28 cellular contexts compared by ENCODE assay signal in genomic region chr15:71409541-71409940, GRCh38.
DNase-seq lines count a peak whose midpoint lies in the region; ATAC-seq and TF ChIP-seq lines count a peak whose summit lies in the region.
"Had no signal": no experiment of that assay in that cellular context is flagged by ENCODE, and none has a peak within 500 bp of the region (broad histone marks: within the 10 kb centered on the region; RNA-seq: fewer than 3 reads in every experiment).

No MANE protein-coding gene starts in this region.

- H4K20me1 ChIP-seq in HCT116 (ENCODE audit: insufficient read depth) (no peaks in the 10 kb centered on the region), OCI-LY7 (ENCODE audit: insufficient read depth, low read length) (no peaks in the 10 kb centered on the region)

- TF ChIP-seq RAD21 in HCT116 (IDR thresholded peaks at IDR 0.05; ENCODE audit: low read depth): no peak

- H3K36me3 ChIP-seq in HCT116 (ENCODE audit: control insufficient read depth in 1 of 2, insufficient read depth in 2 of 2, low read length in 2 of 2): no peaks in the 10 kb centered on the region
- no peaks in the 10 kb centered on the region for H3K36me3 ChIP-seq in OCI-LY7 (ENCODE audit: insufficient read depth, low read length)
- H3K36me3 ChIP-seq: heart left ventricle, suprapubic skin, uterus had no signal

- no peaks in the 10 kb centered on the region for H3K27me3 ChIP-seq in HCT116 (ENCODE audit: insufficient read depth, low read length)
- H3K27me3 ChIP-seq: heart left ventricle, suprapubic skin, uterus had no signal

- DNase-seq in A172 (ENCODE audit: low spot score): peak; percentile 19
- DNase-seq in HCT116 (ENCODE audit: low read depth, low spot score): no peak
- DNase-seq in choroid plexus epithelial cell (ENCODE audit: low read depth): peak; percentile 45
- peak; percentile 39 to 53 for DNase-seq in lung microvascular endothelial cell (ENCODE audit: low read depth in 2 of 2)
- DNase-seq in superior temporal gyrus (ENCODE audit: extremely low spot score): no peak
- DNase-seq in NCI-H446 treated with DMSO at 0.1 percent for 48 hours (lab: John Stamatoyannopoulos, UW): no peak
- DNase-seq in OCI-LY7 (ENCODE audit: low spot score): no peak
- DNase-seq: activated B cell treated with CpG ODN at 0.5 μM for 24 hours; activated CD4-positive, alpha-beta T cell treated with anti-CD3 and anti-CD28 coated beads, Interleukin-2, amount 50 U/mL, for 4 hours; activated naive CD4-positive, alpha-beta T cell treated with anti-CD3 and anti-CD28 coated beads, Interleukin-2, amount 10 ng/mL, durations not matched to agents 7 days and 5 days; DMS153; effector memory CD8-positive, alpha-beta T cell; foreskin fibroblast; heart left ventricle; Kasumi-1; mesenchymal stem cell; NCI-H187; NCI-H2171; NCI-H524 treated with DMSO at 0.1 percent for 48 hours; NK-92 treated with Interleukin-12 subunit alpha and Interleukin-12 subunit beta, amount 100 ng/mL, for 24 hours; SIG-M5; stimulated activated CD4-positive, alpha-beta T cell treated with anti-CD3 and anti-CD28 coated beads, Interleukin-4, amount 100 ng/mL, for 4 hours; stimulated activated naive B cell treated with anti-CD40 and anti-IgM and Interleukin-4, amounts not matched to agents 10 μg/mL and 1 μg/mL and 100 μg/mL, for 72 hours; T-helper 1 cell; uterus had no signal

- RAD21 ChIA-PET in HCT116 (lab: Charles Lee; ENCODE audit: low non-redundant PET in 1 of 2, low total read pairs in 2 of 2, uncharacterized antibody in 2 of 2, unreplicated experiment in 2 of 2): no interaction called here

- H3K4me2 ChIP-seq in HCT116 (ENCODE audit: low read length) (no peak overlapping the region), OCI-LY7 (ENCODE audit: low read length) (no peak overlapping the region)

- H3K9me3 ChIP-seq in HCT116 (ENCODE audit: control insufficient read depth in 1 of 2, insufficient read depth in 1 of 2, low read depth in 1 of 2, low read length in 2 of 2) (no peaks in the 10 kb centered on the region), OCI-LY7 (ENCODE audit: low read length) (no peaks in the 10 kb centered on the region)
- H3K9me3 ChIP-seq: heart left ventricle, suprapubic skin, uterus had no signal

- CTCF ChIA-PET in HCT116 (lab: Charles Lee): no interaction called here
- CTCF ChIA-PET in OCI-LY7 (lab: Charles Lee; ENCODE audit: unreplicated experiment): no interaction called here

- ATAC-seq in HCT116: no peak
- no peak for ATAC-seq in GM18867 (IDR thresholded peaks at IDR 0.05; ENCODE audit: unreplicated experiment)
- ATAC-seq: effector memory CD8-positive, alpha-beta T cell; Panc1; stimulated activated naive B cell treated with anti-CD40 and anti-IgM and Interleukin-4, amounts not matched to agents 10 μg/mL and 1 μg/mL and 100 μg/mL, for 72 hours had no signal

- H3K4me1 ChIP-seq in HCT116 (ENCODE audit: control insufficient read depth in 1 of 2, insufficient read depth in 2 of 2, low read length in 2 of 2): peaks cover 12 to 28% of the 10 kb centered on the region in 2 experiments
- no peaks in the 10 kb centered on the region for H3K4me1 ChIP-seq in OCI-LY7 (ENCODE audit: insufficient read depth, low read length, poor library complexity, severe bottlenecking)
- H3K4me1 ChIP-seq: suprapubic skin, uterus had no signal

- BruUV-seq in HCT116 (replicated peaks; lab: Mats Ljungman, UMichigan) (no TSS peak), OCI-LY7 (replicated peaks; lab: Mats Ljungman, UMichigan) (no TSS peak)

- H3K9ac ChIP-seq in HCT116 (ENCODE audit: low read length): no peak overlapping the region

- TF ChIP-seq CTCF in HCT116 (IDR thresholded peaks at IDR 0.05 in 2 of 3, conservative IDR thresholded peaks at IDR 0.05 in 1 of 3; ENCODE audit: borderline replicate concordance in 1 of 3, insufficient read depth in 1 of 3, low read depth in 2 of 3, low read length in 2 of 3) (no peak), choroid plexus epithelial cell (conservative IDR thresholded peaks at IDR 0.05; ENCODE audit: low read depth, low read length) (no peak), OCI-LY7 (conservative IDR thresholded peaks at IDR 0.05; ENCODE audit: low read length) (no peak)

- POLR2A ChIA-PET in HCT116 (lab: Charles Lee) (no interaction called here), OCI-LY7 (lab: Charles Lee) (no interaction called here)

- H3K4me3 ChIP-seq in HCT116 (replicated peaks in 1 of 2; ENCODE audit: low read depth in 1 of 2, low read length in 2 of 2): no peak overlapping the region
- no peak overlapping the region for H3K4me3 ChIP-seq in choroid plexus epithelial cell (ENCODE audit: low read depth, low read length)
- H3K4me3 ChIP-seq in OCI-LY7 (ENCODE audit: low read depth, low read length, poor library complexity, severe bottlenecking): no peak overlapping the region
- H3K4me3 ChIP-seq: heart left ventricle, suprapubic skin, uterus had no signal

- H3K79me2 ChIP-seq in HCT116 (ENCODE audit: insufficient read depth, low read length) (no peaks in the 10 kb centered on the region), OCI-LY7 (ENCODE audit: insufficient read depth, low read depth, low read length) (no peaks in the 10 kb centered on the region)

- intact Hi-C loops in HCT116 (cut with micrococcal nuclease): no loop called here
- intact Hi-C loops in OCI-LY7 (cut with micrococcal nuclease; ENCODE audit: unreplicated experiment): no loop called here

- H2AFZ ChIP-seq in HCT116 (ENCODE audit: low read depth, low read length, poor library complexity, severe bottlenecking): no peak overlapping the region
- H2AFZ ChIP-seq in OCI-LY7 (ENCODE audit: low read length): no peak overlapping the region

- no peak for TF ChIP-seq POLR2A in HCT116 (IDR thresholded peaks at IDR 0.05; ENCODE audit: borderline replicate concordance, extremely low read depth, insufficient read depth, insufficient read length)

- no peaks in the 10 kb centered on the region for H3K9me2 ChIP-seq in HCT116 (ENCODE audit: insufficient read depth)
- no peaks in the 10 kb centered on the region for H3K9me2 ChIP-seq in OCI-LY7 (ENCODE audit: insufficient read depth, low read length)

- H3K27ac ChIP-seq in HCT116 (ENCODE audit: low read depth, low read length) (peak overlapping the region; percentile 68; the same call in 1 of the 2 replicates), OCI-LY7 (ENCODE audit: low read depth, low read length, poor library complexity, severe bottlenecking) (no peak overlapping the region)
- H3K27ac ChIP-seq: suprapubic skin had no signal

TF ChIP-seq in HCT116, 20 proteins besides CTCF, POLR2A, EP300 and RAD21:
- TF ChIP-seq FOSL1 (IDR thresholded peaks at IDR 0.05; ENCODE audit: low read depth): no peak
- no peak for TF ChIP-seq ATF3 (IDR thresholded peaks at IDR 0.05)
- no peak for TF ChIP-seq ELF1 (IDR thresholded peaks at IDR 0.05; ENCODE audit: borderline replicate concordance, low read depth)

Comparison
In these comparisons a context has a peak if more than half of its experiments do, and no peak if none do; other contexts are left out.
1. DNase-seq: peak in A172 (single experiment), choroid plexus epithelial cell (single experiment) and lung microvascular endothelial cell (2 of 2); none in HCT116 (single experiment), superior temporal gyrus (single experiment), NCI-H446 treated with DMSO at 0.1 percent for 48 hours (single experiment) and OCI-LY7 (single experiment).